ENCODE assay signal across 1 cellular context in genomic region chr4:1167244-1167949, GRCh38.
A peak's percentile ranks its signal among the peaks of the same experiment; 100 is the strongest.
TF ChIP-seq lines count a peak whose summit lies in the region.

No MANE protein-coding gene starts in this region.

TF ChIP-seq in WTC11, 78 proteins besides CTCF, POLR2A, EP300 and RAD21 (continued from another document):
- TF ChIP-seq ATF2 (CRISPR knock-in tag; IDR thresholded peaks at IDR 0.05; ENCODE audit: borderline replicate concordance, low read depth) (no peak), ZSCAN18 (CRISPR knock-in tag; IDR thresholded peaks at IDR 0.05) (no peak), ZNF263 (CRISPR knock-in tag; IDR thresholded peaks at IDR 0.05; ENCODE audit: low read depth) (no peak), TP53 (CRISPR knock-in tag; IDR thresholded peaks at IDR 0.05) (0 out of 2 replicates have a peak, but pooled peaks have one; percentile 60)
